Comparison of ENCODE assay signal across 23 cellular contexts in the genomic region with DNA sequence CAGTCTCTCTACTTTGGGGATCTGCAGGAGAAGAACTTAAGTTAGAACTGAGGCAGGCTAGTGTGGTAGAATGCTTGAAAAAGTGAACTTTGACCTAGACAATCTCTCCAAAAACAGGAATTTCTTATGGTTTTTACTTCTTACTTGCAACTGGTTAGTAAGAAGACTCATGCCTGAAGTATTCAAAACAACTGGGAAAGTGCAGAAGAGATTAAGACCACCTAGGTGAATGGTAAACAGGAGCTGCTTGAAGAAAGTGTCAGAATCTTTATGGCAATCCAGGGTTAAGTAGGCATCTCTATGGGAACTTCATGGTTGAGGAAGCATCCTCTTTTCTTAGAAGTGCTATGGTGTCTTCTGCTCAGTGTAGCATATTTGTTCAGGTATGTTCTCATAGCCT.
DNase-seq lines count a peak whose midpoint lies in the region; ATAC-seq, FAIRE-seq and TF ChIP-seq lines count a peak whose summit lies in the region.
"Had no signal": no experiment of that assay in that cellular context is flagged by ENCODE, and none has a peak within 500 bp of the region (broad histone marks: within the 10 kb centered on the region; RNA-seq: fewer than 3 reads in every experiment).

No MANE protein-coding gene starts in this region.

- no TSS peak for BruUV-seq in IMR-90 (replicated peaks; lab: Mats Ljungman, UMichigan)

- peak; percentile 95 for FAIRE-seq in G401.6 (lab: Jason Lieb, UNC)
- FAIRE-seq: A204.1, GM12878, GM19239 had no signal

- TF ChIP-seq POLR2A in IMR-90 (IDR thresholded peaks at IDR 0.05; ENCODE audit: low read depth, low read length) = no peak

- TF ChIP-seq CTCF in IMR-90 (conservative IDR thresholded peaks at IDR 0.05; ENCODE audit: low read depth, low read length) (no peak), fibroblast of villous mesenchyme (IDR thresholded peaks at IDR 0.05; ENCODE audit: insufficient read depth, low read depth, low read length) (no peak)

- no peak overlapping the region for H2AK5ac ChIP-seq in IMR-90 (ENCODE audit: low read depth, low read length)

- H3K9me1 ChIP-seq in IMR-90 (ENCODE audit: insufficient read depth, low read length) = no peaks in the 10 kb centered on the region

- no peaks in the 10 kb centered on the region for H4K20me1 ChIP-seq in IMR-90 (ENCODE audit: insufficient read depth, low read length)
- H4K20me1 ChIP-seq: BLaER1 had no signal

- dilution Hi-C loops in IMR-90 (cut with HindIII; ENCODE audit: low sequenced_read_pairs, unreplicated experiment) = no loop called here

- no peaks in the 10 kb centered on the region for H3K79me1 ChIP-seq in IMR-90 (ENCODE audit: low read depth in 1 of 2, low read length in 2 of 2)

- no peaks in the 10 kb centered on the region; the same call in 1 of the 2 replicates for H3K4me1 ChIP-seq in IMR-90 (ENCODE audit: control insufficient read depth, insufficient read depth, low read length)
- H3K4me1 ChIP-seq: BLaER1, Caco-2 had no signal

- H3K14ac ChIP-seq in IMR-90 (replicated peaks; ENCODE audit: low read depth, low read length) = no peak overlapping the region

- no peaks in the 10 kb centered on the region for H3K27me3 ChIP-seq in IMR-90 (ENCODE audit: control insufficient read depth, insufficient read depth, low read length)
- H3K27me3 ChIP-seq: BLaER1 had no signal

- H3K18ac ChIP-seq in IMR-90 (ENCODE audit: low read depth, low read length) = no peak overlapping the region

- CTCF ChIA-PET in IMR-90 (lab: Yijun Ruan, JAX) = no interaction called here

- ATAC-seq in IMR-90 (ENCODE audit: low read depth) (no peak), GM21447 (IDR thresholded peaks at IDR 0.05; ENCODE audit: unreplicated experiment) (no peak), GM19324 (IDR thresholded peaks at IDR 0.05; ENCODE audit: low FRiP score, unreplicated experiment) (no peak), esophagus mucosa (no peak)
- ATAC-seq: CD8-positive, alpha-beta T cell; GM12878 had no signal

- peak; percentile 6 for DNase-seq in IMR-90
- peak; percentile 51 for DNase-seq in amniotic epithelial cell (ENCODE audit: low read depth)
- DNase-seq in fibroblast of villous mesenchyme (ENCODE audit: low read depth) = peak; percentile 6
- DNase-seq in NCI-H1436 (lab: John Stamatoyannopoulos, UW) = no peak
- DNase-seq: Caco-2; CD4-positive, CD25-positive, alpha-beta regulatory T cell; CD8-positive, alpha-beta T cell; DMS153; DND-41; GDM1; GOT3; H7; HCEC 1CT had no signal

- POLR2A ChIA-PET in IMR-90 (lab: Charles Lee; ENCODE audit: unreplicated experiment) = no interaction called here

- H3K4me3 ChIP-seq in IMR-90 (ENCODE audit: insufficient read depth, low read depth, low read length) (no peak overlapping the region), fibroblast of villous mesenchyme (ENCODE audit: low read depth, low read length) (no peak overlapping the region)
- H3K4me3 ChIP-seq: BLaER1, GM12878 had no signal

- H3K23ac ChIP-seq in IMR-90 (ENCODE audit: low read depth, low read length) = no peak overlapping the region

- no peak overlapping the region for H4K5ac ChIP-seq in IMR-90 (ENCODE audit: low read depth, low read length)

- H3K27ac ChIP-seq in IMR-90 (ENCODE audit: insufficient read depth, low read length) = no peak overlapping the region
- H3K27ac ChIP-seq: 22Rv1, BLaER1, C4-2B had no signal

- no peaks in the 10 kb centered on the region for H3K9me3 ChIP-seq in IMR-90 (ENCODE audit: control insufficient read depth, insufficient read depth, low read length)
- H3K9me3 ChIP-seq: BLaER1, Caco-2 had no signal

- no peak overlapping the region for H2AK9ac ChIP-seq in IMR-90 (replicated peaks; ENCODE audit: low read depth, low read length, poor library complexity)

- H3K9ac ChIP-seq in IMR-90 (ENCODE audit: low read depth, low read length) = no peak overlapping the region
- H3K9ac ChIP-seq: BLaER1 had no signal

- no peak overlapping the region for H2BK5ac ChIP-seq in IMR-90 (ENCODE audit: low read depth, low read length, poor library complexity, severe bottlenecking)

- H2AFZ ChIP-seq in IMR-90 (replicated peaks; ENCODE audit: low read length, poor library complexity) = no peak overlapping the region

- H2BK20ac ChIP-seq in IMR-90 (ENCODE audit: low read depth, low read length) = no peak overlapping the region

- in situ Hi-C loops in IMR-90 (cut with MboI; ENCODE audit: low sequenced_read_pairs) = loop anchor here (25.0 kb wide), 2 partner anchors 419 to 706 kb away; a partner anchor contains a TSS

- TF ChIP-seq RAD21 in IMR-90 (IDR thresholded peaks at IDR 0.05; ENCODE audit: low read length) = no peak

- H2BK15ac ChIP-seq in IMR-90 (ENCODE audit: low read depth, low read length) = no peak overlapping the region

- H4K8ac ChIP-seq in IMR-90 (ENCODE audit: low read depth in 2 of 2, low read length in 2 of 2) = no peak overlapping the region

- H3K4ac ChIP-seq in IMR-90 (ENCODE audit: low read depth, low read length) = no peak overlapping the region

- no peak overlapping the region for H3K56ac ChIP-seq in IMR-90 (ENCODE audit: extremely low read depth, insufficient read depth, low read length)

- no peak overlapping the region for H3K4me2 ChIP-seq in IMR-90 (ENCODE audit: low read depth, low read length)
- H3K4me2 ChIP-seq: BLaER1 had no signal

- H4K91ac ChIP-seq in IMR-90 (ENCODE audit: insufficient read depth, low read depth, low read length) = no peak overlapping the region

- no peak overlapping the region for H2BK120ac ChIP-seq in IMR-90 (ENCODE audit: low read depth, low read length)

- intact Hi-C loops in IMR-90 (cut with micrococcal nuclease) = no loop called here

- no peaks in the 10 kb centered on the region for H3K36me3 ChIP-seq in IMR-90 (ENCODE audit: control insufficient read depth, insufficient read depth, low read length)
- H3K36me3 ChIP-seq: BLaER1 had no signal

TF ChIP-seq in IMR-90, 13 proteins besides CTCF, POLR2A, EP300 and RAD21:
- TF ChIP-seq, protein P1, sequence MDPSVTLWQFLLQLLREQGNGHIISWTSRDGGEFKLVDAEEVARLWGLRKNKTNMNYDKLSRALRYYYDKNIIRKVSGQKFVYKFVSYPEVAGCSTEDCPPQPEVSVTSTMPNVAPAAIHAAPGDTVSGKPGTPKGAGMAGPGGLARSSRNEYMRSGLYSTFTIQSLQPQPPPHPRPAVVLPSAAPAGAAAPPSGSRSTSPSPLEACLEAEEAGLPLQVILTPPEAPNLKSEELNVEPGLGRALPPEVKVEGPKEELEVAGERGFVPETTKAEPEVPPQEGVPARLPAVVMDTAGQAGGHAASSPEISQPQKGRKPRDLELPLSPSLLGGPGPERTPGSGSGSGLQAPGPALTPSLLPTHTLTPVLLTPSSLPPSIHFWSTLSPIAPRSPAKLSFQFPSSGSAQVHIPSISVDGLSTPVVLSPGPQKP (IDR thresholded peaks at IDR 0.05; ENCODE audit: borderline replicate concordance, low read depth, low read length) = no peak
- no peak for TF ChIP-seq CHD1 (IDR thresholded peaks at IDR 0.05; ENCODE audit: low read depth, low read length)
- TF ChIP-seq MXI1 (IDR thresholded peaks at IDR 0.05; ENCODE audit: borderline replicate concordance, low read depth, low read length) = no peak
- no peak for TF ChIP-seq SMC3 (IDR thresholded peaks at IDR 0.05; ENCODE audit: low read depth, low read length)
- no peak for TF ChIP-seq MAFK (IDR thresholded peaks at IDR 0.05; ENCODE audit: low read depth, low read length)
- TF ChIP-seq RCOR1 (IDR thresholded peaks at IDR 0.05; ENCODE audit: insufficient replicate concordance, low read length) = no peak
- no peak for TF ChIP-seq CEBPB (IDR thresholded peaks at IDR 0.05; ENCODE audit: low read depth, low read length)
- TF ChIP-seq BHLHE40 (IDR thresholded peaks at IDR 0.05; ENCODE audit: low read depth, low read length) = no peak
- TF ChIP-seq NFE2L2 (IDR thresholded peaks at IDR 0.05; ENCODE audit: low read depth, low read length) = no peak
- no peak for TF ChIP-seq FOS (IDR thresholded peaks at IDR 0.05; ENCODE audit: low read depth, low read length)
- TF ChIP-seq, protein P2, sequence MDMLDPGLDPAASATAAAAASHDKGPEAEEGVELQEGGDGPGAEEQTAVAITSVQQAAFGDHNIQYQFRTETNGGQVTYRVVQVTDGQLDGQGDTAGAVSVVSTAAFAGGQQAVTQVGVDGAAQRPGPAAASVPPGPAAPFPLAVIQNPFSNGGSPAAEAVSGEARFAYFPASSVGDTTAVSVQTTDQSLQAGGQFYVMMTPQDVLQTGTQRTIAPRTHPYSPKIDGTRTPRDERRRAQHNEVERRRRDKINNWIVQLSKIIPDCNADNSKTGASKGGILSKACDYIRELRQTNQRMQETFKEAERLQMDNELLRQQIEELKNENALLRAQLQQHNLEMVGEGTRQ (IDR thresholded peaks at IDR 0.05; ENCODE audit: low read depth, low read length) = no peak
- TF ChIP-seq RFX5 (IDR thresholded peaks at IDR 0.05; ENCODE audit: low read depth, low read length) = no peak
